ENCODE assay signal across 18 cellular contexts in genomic region chr5:16411235-16411634, GRCh38.
"Had no signal": no experiment of that assay in that cellular context is flagged by ENCODE, and none has a peak within 500 bp of the region (broad histone marks: within the 10 kb centered on the region; RNA-seq: fewer than 3 reads in every experiment).

No MANE protein-coding gene starts in this region.

- DNase-seq: activated CD4-positive, alpha-beta T cell treated with anti-CD3 and anti-CD28 coated beads for 1 hour; activated CD4-positive, alpha-beta T cell treated with anti-CD3 and anti-CD28 coated beads, Interleukin-2, amount 50 U/mL, for 48 hours; activated CD8-positive, alpha-beta memory T cell treated with anti-CD3 and anti-CD28 coated beads, Interleukin-2, amount 10 ng/mL, durations not matched to agents 7 days and 5 days; activated effector memory CD4-positive, alpha-beta T cell treated with anti-CD3 and anti-CD28 coated beads, Interleukin-2, amount 50 U/mL, for 16 hours; activated T-cell treated with anti-CD3 and anti-CD28 coated beads, Interleukin-2, amount 50 U/mL, for 24 hours; amniotic stem cell; brain microvascular endothelial cell; cerebellar nuclear complex; hippocampal formation; left cardiac atrium; naive thymus-derived CD8-positive, alpha-beta T cell; right lobe of liver; tibial artery had no signal

- H3K27ac Mint-ChIP-seq: activated CD8-positive, alpha-beta memory T cell treated with anti-CD3 and anti-CD28 coated beads, Interleukin-2, amount 10 ng/mL, durations not matched to agents 7 days and 5 days; activated naive CD4-positive, alpha-beta T cell treated with anti-CD3 and anti-CD28 coated beads, Interleukin-2, amount 50 U/mL, for 72 hours; activated T-cell treated with anti-CD3 and anti-CD28 coated beads, Interleukin-2, amount 50 U/mL, for 24 hours; naive thymus-derived CD8-positive, alpha-beta T cell; stimulated activated effector memory CD8-positive, alpha-beta T cell treated with anti-CD3 and anti-CD28 coated beads, Interleukin-12 subunit alpha, Interleukin-12 subunit beta, amount 100 ng/mL, for 72 hours had no signal

- H3K4me1 Mint-ChIP-seq: activated CD8-positive, alpha-beta memory T cell treated with anti-CD3 and anti-CD28 coated beads, Interleukin-2, amount 10 ng/mL, durations not matched to agents 7 days and 5 days; naive thymus-derived CD8-positive, alpha-beta T cell; stimulated activated effector memory CD8-positive, alpha-beta T cell treated with anti-CD3 and anti-CD28 coated beads, Interleukin-12 subunit alpha, Interleukin-12 subunit beta, amount 100 ng/mL, for 72 hours had no signal

- H3K9me3 Mint-ChIP-seq: activated naive CD4-positive, alpha-beta T cell treated with anti-CD3 and anti-CD28 coated beads, Interleukin-2, amount 50 U/mL, for 72 hours; activated T-cell treated with anti-CD3 and anti-CD28 coated beads, Interleukin-2, amount 50 U/mL, for 24 hours; stimulated activated effector memory CD8-positive, alpha-beta T cell treated with anti-CD3 and anti-CD28 coated beads, Interleukin-12 subunit alpha, Interleukin-12 subunit beta, amount 100 ng/mL, for 72 hours had no signal

- ATAC-seq: activated CD8-positive, alpha-beta memory T cell treated with anti-CD3 and anti-CD28 coated beads, Interleukin-2, amount 10 ng/mL, durations not matched to agents 7 days and 5 days; activated naive CD4-positive, alpha-beta T cell treated with anti-CD3 and anti-CD28 coated beads, Interleukin-2, amount 50 U/mL, for 72 hours; gastroesophageal sphincter; left cardiac atrium; naive thymus-derived CD8-positive, alpha-beta T cell; right lobe of liver; stimulated activated effector memory CD8-positive, alpha-beta T cell treated with anti-CD3 and anti-CD28 coated beads, Interleukin-12 subunit alpha, Interleukin-12 subunit beta, amount 100 ng/mL, for 72 hours had no signal

- H3K27ac ChIP-seq: brain microvascular endothelial cell, gastroesophageal sphincter, neutrophil, right lobe of liver, tibial artery had no signal

- H3K36me3 Mint-ChIP-seq: activated CD8-positive, alpha-beta memory T cell treated with anti-CD3 and anti-CD28 coated beads, Interleukin-2, amount 10 ng/mL, durations not matched to agents 7 days and 5 days; activated naive CD4-positive, alpha-beta T cell treated with anti-CD3 and anti-CD28 coated beads, Interleukin-2, amount 50 U/mL, for 72 hours; naive thymus-derived CD8-positive, alpha-beta T cell; stimulated activated effector memory CD8-positive, alpha-beta T cell treated with anti-CD3 and anti-CD28 coated beads, Interleukin-12 subunit alpha, Interleukin-12 subunit beta, amount 100 ng/mL, for 72 hours had no signal

- H3K27me3 ChIP-seq: brain microvascular endothelial cell, gastroesophageal sphincter, neutrophil, right lobe of liver, tibial artery had no signal

- H3K9me3 ChIP-seq: gastroesophageal sphincter, neutrophil, right lobe of liver, tibial artery had no signal

- H3K4me3 Mint-ChIP-seq: activated CD8-positive, alpha-beta memory T cell treated with anti-CD3 and anti-CD28 coated beads, Interleukin-2, amount 10 ng/mL, durations not matched to agents 7 days and 5 days; activated T-cell treated with anti-CD3 and anti-CD28 coated beads, Interleukin-2, amount 50 U/mL, for 24 hours; naive thymus-derived CD8-positive, alpha-beta T cell; stimulated activated effector memory CD8-positive, alpha-beta T cell treated with anti-CD3 and anti-CD28 coated beads, Interleukin-12 subunit alpha, Interleukin-12 subunit beta, amount 100 ng/mL, for 72 hours had no signal

- H3K4me1 ChIP-seq: gastroesophageal sphincter, right lobe of liver, tibial artery had no signal

- H3K36me3 ChIP-seq: brain microvascular endothelial cell, gastroesophageal sphincter, neutrophil, right lobe of liver, tibial artery had no signal

- H3K4me3 ChIP-seq: gastroesophageal sphincter, lung, right lobe of liver, tibial artery had no signal

- H3K27me3 Mint-ChIP-seq: activated CD8-positive, alpha-beta memory T cell treated with anti-CD3 and anti-CD28 coated beads, Interleukin-2, amount 10 ng/mL, durations not matched to agents 7 days and 5 days had no signal
